Comparison of ENCODE assay signal across 8 cellular contexts in the genomic region with DNA sequence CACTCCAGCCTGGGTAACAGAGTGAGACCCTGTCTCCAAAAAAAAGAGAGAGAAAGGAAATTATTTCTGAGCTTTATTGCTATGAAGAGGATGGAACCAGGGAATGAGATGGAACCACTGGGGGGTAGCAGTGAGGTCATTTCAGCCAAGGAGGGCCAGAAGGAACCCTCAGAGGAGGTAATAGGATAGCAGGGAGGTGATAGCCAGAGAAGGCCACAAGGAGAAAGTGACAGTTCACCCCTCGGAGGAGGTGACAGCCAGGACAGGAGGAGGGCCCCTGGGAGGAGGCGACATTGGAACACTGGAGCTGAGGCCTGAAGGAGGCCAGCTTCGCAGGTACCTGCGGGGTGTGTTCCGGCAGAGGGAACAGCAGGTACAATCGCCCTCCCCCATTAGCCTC. TPM values are rescaled to one million over a fixed set of nuclear protein-coding genes. Genes with fewer than 3 reads are reported as not detected.
DNase-seq lines count a peak whose midpoint lies in the region; ATAC-seq, FAIRE-seq and TF ChIP-seq lines count a peak whose summit lies in the region.

No MANE protein-coding gene starts in this region.

- H3K27me3 ChIP-seq in IMR-90 (ENCODE audit: control insufficient read depth, insufficient read depth, low read length) (no peaks in the 10 kb centered on the region), HepG2 (ENCODE audit: control insufficient read depth in 1 of 2, insufficient read depth in 2 of 2, low read length in 2 of 2) (no peaks in the 10 kb centered on the region)

- H3K27me3 Mint-ChIP-seq in activated T-helper 2 cell treated with anti-CD3 and anti-CD28 coated beads, Interferon-gamma antibody, Interleukin-2, Interleukin-4, amounts not matched to agents 10 μg/mL and 5 μg/mL and 100 μg/mL, durations not matched to agents 14 hours and 24 hours and 36 hours (ENCODE audit: low read depth), result no peaks in the 10 kb centered on the region

- TF ChIP-seq CTCF in IMR-90 (conservative IDR thresholded peaks at IDR 0.05; ENCODE audit: low read depth, low read length), result peak; percentile 28; the same call in 1 of the 2 replicates
- peak; percentile 45 for TF ChIP-seq CTCF in HepG2 (CRISPR knock-in tag; IDR thresholded peaks at IDR 0.05)

- peak overlapping the region; percentile 86 for H3K4me3 Mint-ChIP-seq in activated T-helper 2 cell treated with anti-CD3 and anti-CD28 coated beads, Interferon-gamma antibody, Interleukin-2, Interleukin-4, amounts not matched to agents 10 μg/mL and 5 μg/mL and 100 μg/mL, durations not matched to agents 14 hours and 24 hours and 36 hours (ENCODE audit: low read depth)

- no TSS peak for BruUV-seq in IMR-90 (replicated peaks; lab: Mats Ljungman, UMichigan)
- no TSS peak for BruUV-seq in HepG2 (replicated peaks; lab: Mats Ljungman, UMichigan)

- no peak overlapping the region for H3K27ac ChIP-seq in IMR-90 (ENCODE audit: insufficient read depth, low read length)
- no peak overlapping the region for H3K27ac ChIP-seq in HepG2 (ENCODE audit: extremely low read length, insufficient read depth, low read length)

- no peak overlapping the region for H2BK20ac ChIP-seq in IMR-90 (ENCODE audit: low read depth, low read length)

- intact Hi-C loops in IMR-90 (cut with micrococcal nuclease), result no loop called here
- intact Hi-C loops in activated T-helper 2 cell treated with anti-CD3 and anti-CD28 coated beads, Interferon-gamma antibody, Interleukin-2, Interleukin-4, amounts not matched to agents 10 μg/mL and 5 μg/mL and 100 μg/mL, durations not matched to agents 14 hours and 24 hours and 36 hours (cut with micrococcal nuclease), result loop anchor here (2.0 kb wide), 1 partner anchor 35 kb away; no protein-coding TSS in a partner anchor
- intact Hi-C loops in HepG2 (cut with micrococcal nuclease; ENCODE audit: unreplicated experiment), result loop anchor here (5.0 kb wide), 1 partner anchor 73 kb away; no protein-coding TSS in a partner anchor

- peaks cover 8% of the 10 kb centered on the region for H3K36me3 Mint-ChIP-seq in activated T-helper 2 cell treated with anti-CD3 and anti-CD28 coated beads, Interferon-gamma antibody, Interleukin-2, Interleukin-4, amounts not matched to agents 10 μg/mL and 5 μg/mL and 100 μg/mL, durations not matched to agents 14 hours and 24 hours and 36 hours (ENCODE audit: low read depth)

- no peak overlapping the region for H3K23ac ChIP-seq in IMR-90 (ENCODE audit: low read depth, low read length)

- H3K9me3 Mint-ChIP-seq in activated T-helper 2 cell treated with anti-CD3 and anti-CD28 coated beads, Interferon-gamma antibody, Interleukin-2, Interleukin-4, amounts not matched to agents 10 μg/mL and 5 μg/mL and 100 μg/mL, durations not matched to agents 14 hours and 24 hours and 36 hours, result no peaks in the 10 kb centered on the region

- DNase-seq in EH (ENCODE audit: low read depth), result peak; percentile 50
- DNase-seq in IMR-90, result peak; percentile 25
- no peak for DNase-seq in activated T-helper 2 cell treated with anti-CD3 and anti-CD28 coated beads, Interferon-gamma antibody, Interleukin-2, Interleukin-4, amounts not matched to agents 10 μg/mL and 5 μg/mL and 100 μg/mL, durations not matched to agents 14 hours and 24 hours and 36 hours (ENCODE audit: low spot score)
- no peak for DNase-seq in HepG2 (ENCODE audit: low spot score)
- DNase-seq in medulla oblongata (ENCODE audit: extremely low spot score), result no peak
- no peak for DNase-seq in GM19239 (ENCODE audit: insufficient read length, low spot score)

- H3K9me3 ChIP-seq in IMR-90 (ENCODE audit: control insufficient read depth, insufficient read depth, low read length) (no peaks in the 10 kb centered on the region), HepG2 (ENCODE audit: low read length) (no peaks in the 10 kb centered on the region)

- WGBS in IMR-90 (ENCODE audit: extremely low coverage in 2 of 2, insufficient read length in 1 of 2), 2 experiments, result 0% methylated on average over 1 of the region's 6 CpGs; no CpG with 5 or more reads in 1 of the 2 experiments
- WGBS in HepG2 (ENCODE audit: low lambda C conversion rate), result 23% methylated on average over 4 of the region's 6 CpGs

- peaks cover 4% of the 10 kb centered on the region; the same call in 1 of the 2 replicates for H3K9me1 ChIP-seq in IMR-90 (ENCODE audit: insufficient read depth, low read length)

- H2BK5ac ChIP-seq in IMR-90 (ENCODE audit: low read depth, low read length, poor library complexity, severe bottlenecking), result no peak overlapping the region

- in situ Hi-C loops in IMR-90 (cut with MboI; ENCODE audit: low sequenced_read_pairs) (no loop called here), HepG2 (cut with HindIII; ENCODE audit: extremely low pct_ligation_motif_present, low pct_unique_long_range_greater_than_20kb) (loop anchor here (10.0 kb wide), 1 partner anchor 65 kb away; no protein-coding TSS in a partner anchor)

- H3K36me3 ChIP-seq in IMR-90 (ENCODE audit: control insufficient read depth, insufficient read depth, low read length) (peaks cover 2% of the 10 kb centered on the region; the same call in 1 of the 2 replicates), HepG2 (replicated peaks in 1 of 2; ENCODE audit: control insufficient read depth in 1 of 2, insufficient read depth in 2 of 2, low read length in 2 of 2) (peaks cover 5 to 26% of the 10 kb centered on the region in 2 experiments; a peak in 3 of 5 replicates)

- H3K4me3 ChIP-seq in IMR-90 (ENCODE audit: insufficient read depth, low read depth, low read length) (no peak overlapping the region), HepG2 (replicated peaks in 1 of 3; ENCODE audit: insufficient read depth in 1 of 3, low read depth in 2 of 3, low read length in 3 of 3) (peak overlapping the region; percentile 76 to 97 (median 89); a peak in 5 of 6 replicates)

- H2BK15ac ChIP-seq in IMR-90 (ENCODE audit: low read depth, low read length), result no peak overlapping the region

- ATAC-seq in IMR-90 (ENCODE audit: low read depth) (peak; percentile 28; the same call in 1 of the 2 replicates), HepG2 (no peak), GM18498 (IDR thresholded peaks at IDR 0.05; ENCODE audit: unreplicated experiment) (no peak), GM21367 (IDR thresholded peaks at IDR 0.05; ENCODE audit: unreplicated experiment) (no peak)

- H3K9ac ChIP-seq in IMR-90 (ENCODE audit: low read depth, low read length) (no peak overlapping the region), HepG2 (ENCODE audit: insufficient read depth, low read depth, low read length) (peak overlapping the region; percentile 90; the same call in 1 of the 2 replicates)

- H3K4me1 ChIP-seq in IMR-90 (ENCODE audit: control insufficient read depth, insufficient read depth, low read length), result peaks cover 12% of the 10 kb centered on the region
- peaks cover 70% of the 10 kb centered on the region for H3K4me1 ChIP-seq in HepG2 (ENCODE audit: insufficient read depth, low read length)

- TF ChIP-seq EP300 in HepG2 (IDR thresholded peaks at IDR 0.05; ENCODE audit: low read depth in 2 of 2, low read length in 2 of 2) (no peak), HepG2 (CRISPR knock-in tag; IDR thresholded peaks at IDR 0.05; ENCODE audit: borderline replicate concordance) (no peak)

- H3K4ac ChIP-seq in IMR-90 (ENCODE audit: low read depth, low read length), result no peak overlapping the region

- H2AFZ ChIP-seq in IMR-90 (replicated peaks; ENCODE audit: low read length, poor library complexity) (peak overlapping the region; percentile 90), HepG2 (ENCODE audit: low read length) (no peak overlapping the region)

- H4K8ac ChIP-seq in IMR-90 (ENCODE audit: low read depth in 2 of 2, low read length in 2 of 2), result peak overlapping the region; percentile 55 to 94; a peak in 2 of 4 replicates

- TF ChIP-seq POLR2A in IMR-90 (IDR thresholded peaks at IDR 0.05; ENCODE audit: low read depth, low read length), result no peak
- TF ChIP-seq POLR2A in HepG2 (IDR thresholded peaks at IDR 0.05; ENCODE audit: insufficient read depth in 1 of 2, low read depth in 2 of 2, low read length in 2 of 2), result no peak

- H4K20me1 ChIP-seq in IMR-90 (ENCODE audit: insufficient read depth, low read length) (peaks cover 4% of the 10 kb centered on the region; the same call in 1 of the 2 replicates), HepG2 (ENCODE audit: insufficient read depth, low read length) (peaks cover 7% of the 10 kb centered on the region)

- H3K18ac ChIP-seq in IMR-90 (ENCODE audit: low read depth, low read length), result no peak overlapping the region

- peak overlapping the region; percentile 95 for H4K5ac ChIP-seq in IMR-90 (ENCODE audit: low read depth, low read length)

- H3K56ac ChIP-seq in IMR-90 (ENCODE audit: extremely low read depth, insufficient read depth, low read length), result no peak overlapping the region

- peak overlapping the region; percentile 59 for H3K27ac Mint-ChIP-seq in activated T-helper 2 cell treated with anti-CD3 and anti-CD28 coated beads, Interferon-gamma antibody, Interleukin-2, Interleukin-4, amounts not matched to agents 10 μg/mL and 5 μg/mL and 100 μg/mL, durations not matched to agents 14 hours and 24 hours and 36 hours

- no peak overlapping the region for H2AK9ac ChIP-seq in IMR-90 (replicated peaks; ENCODE audit: low read depth, low read length, poor library complexity)

- FAIRE-seq in HepG2 (lab: Jason Lieb, UNC), result peak; percentile 15
- no peak for FAIRE-seq in GM19239 (lab: Jason Lieb, UNC)

- POLR2A ChIA-PET in IMR-90 (lab: Charles Lee; ENCODE audit: unreplicated experiment) (interaction anchor here (0.7 kb wide), 1 partner anchor 58 kb away, joined by 3 read pairs; the partner anchor contains the start of gene JUND), HepG2 (lab: Yijun Ruan, JAX) (interaction anchor here (1.6 to 5.1 kb wide), 6 partner anchors 12 to 180 kb away, joined by 4 to 36 read pairs (median 20); partner anchors contain the start of genes GDF15 and JUND)

- CTCF ChIA-PET in IMR-90 (lab: Yijun Ruan, JAX), result interaction anchor here (0.6 to 1.8 kb wide), 4 partner anchors 11 to 401 kb away, joined by 5 to 11 read pairs (median 7); no protein-coding TSS in a partner anchor
- CTCF ChIA-PET in HepG2 (lab: Yijun Ruan, JAX; ENCODE audit: low intra/inter-chr PET ratio, low total read pairs), result no interaction called here

- peaks cover 13% of the 10 kb centered on the region for H3K79me2 ChIP-seq in HepG2 (ENCODE audit: insufficient read depth, low read length)

- H3K4me1 Mint-ChIP-seq in activated T-helper 2 cell treated with anti-CD3 and anti-CD28 coated beads, Interferon-gamma antibody, Interleukin-2, Interleukin-4, amounts not matched to agents 10 μg/mL and 5 μg/mL and 100 μg/mL, durations not matched to agents 14 hours and 24 hours and 36 hours (ENCODE audit: low read depth), result peaks cover 6% of the 10 kb centered on the region

- H4K91ac ChIP-seq in IMR-90 (ENCODE audit: insufficient read depth, low read depth, low read length), result no peak overlapping the region

- no peak overlapping the region for H3K14ac ChIP-seq in IMR-90 (replicated peaks; ENCODE audit: low read depth, low read length)

- peaks cover 0 to 18% of the 10 kb centered on the region in 2 experiments; a peak in 3 of 4 replicates for H3K79me1 ChIP-seq in IMR-90 (ENCODE audit: low read depth in 1 of 2, low read length in 2 of 2)

- H2AK5ac ChIP-seq in IMR-90 (ENCODE audit: low read depth, low read length), result 0 out of 2 replicates have a peak overlapping the region, but pooled peaks have one; percentile 3

- dilution Hi-C loops in IMR-90 (cut with HindIII; ENCODE audit: low sequenced_read_pairs, unreplicated experiment), result no loop called here

- no peak overlapping the region for H2BK120ac ChIP-seq in IMR-90 (ENCODE audit: low read depth, low read length)

- TF ChIP-seq RAD21 in IMR-90 (IDR thresholded peaks at IDR 0.05; ENCODE audit: low read length) (no peak), HepG2 (CRISPR knock-in tag; IDR thresholded peaks at IDR 0.05) (no peak)

- H3K4me2 ChIP-seq in IMR-90 (ENCODE audit: low read depth, low read length) (peak overlapping the region; percentile 97), HepG2 (ENCODE audit: low read depth, low read length) (peak overlapping the region; percentile 77)

RNA-seq across cellular contexts. Expression of gene PGPEP1, which starts 0.7 kb away (rescaled TPM):
- total RNA-seq in IMR-90 (2012; rRNA removed) (11.1 and 14.3 TPM in 2 replicates), HepG2 (2016; rRNA removed; fragmentation: Illumina TruSeq; extraction: Trizol) (56.6 and 57.7 TPM in 2 replicates)
- polyA plus RNA-seq in IMR-90 (2012; rRNA removed) (11.8 and 13.3 TPM in 2 replicates), HepG2 (2011; rRNA removed) (53.1 and 64.3 TPM in 2 replicates)
- polyA plus RNA-seq in IMR-90 (2012; cell fraction: cytosol; rRNA removed), result 3.8 and 13.8 TPM in 2 replicates
- polyA plus RNA-seq in IMR-90 (2012; cell fraction: nucleus; rRNA removed; ENCODE audit: low replicate concordance), result 32.7 and 36.9 TPM in 2 replicates
- 24.9 and 29.4 TPM in 2 replicates for total RNA-seq in activated T-helper 2 cell treated with anti-CD3 and anti-CD28 coated beads, Interferon-gamma antibody, Interleukin-2, Interleukin-4, amounts not matched to agents 10 μg/mL and 5 μg/mL and 100 μg/mL, durations not matched to agents 14 hours and 24 hours and 36 hours
- 13.1 and 14.4 TPM in 2 replicates for total RNA-seq in HepG2 (2016; cell fraction: cytosol; rRNA removed; fragmentation: Illumina TruSeq; extraction: Trizol; ENCODE audit: low read depth)
- total RNA-seq in HepG2 (2016; cell fraction: insoluble cytoplasmic fraction; rRNA removed; fragmentation: Illumina TruSeq; extraction: Trizol), result 51.1 and 64.9 TPM in 2 replicates
- 36.0 and 36.7 TPM in 2 replicates for total RNA-seq in HepG2 (2016; cell fraction: membrane; rRNA removed; fragmentation: Illumina TruSeq; extraction: Trizol)
- 30.3 and 33.5 TPM in 2 replicates for total RNA-seq in HepG2 (2016; cell fraction: nucleus; rRNA removed; fragmentation: Illumina TruSeq; extraction: Trizol)
- 37.2 and 38.6 TPM in 2 replicates for polyA plus RNA-seq in HepG2 (2011; cell fraction: cytosol; rRNA removed)
- polyA plus RNA-seq in HepG2 (2011; cell fraction: nucleus; rRNA removed), result 97.0 and 102 TPM in 2 replicates
- polyA plus RNA-seq in HepG2 (2012), result 26.8 and 28.6 TPM in 2 replicates
- 15.6 and 16.2 TPM in 2 replicates for polyA plus RNA-seq in HepG2 (2016; cell fraction: cytosol; fragmentation: Illumina TruSeq; extraction: Trizol; ENCODE audit: low read depth)
- 40.6 and 44.1 TPM in 2 replicates for polyA plus RNA-seq in HepG2 (2016; cell fraction: insoluble cytoplasmic fraction; fragmentation: Illumina TruSeq; extraction: Trizol; ENCODE audit: low read depth)
- polyA plus RNA-seq in HepG2 (2016; cell fraction: membrane; fragmentation: Illumina TruSeq; extraction: Trizol; ENCODE audit: low read depth), result 22.8 and 23.5 TPM in 2 replicates
- polyA plus RNA-seq in HepG2 (2016; cell fraction: nucleus; fragmentation: Illumina TruSeq; extraction: Trizol; ENCODE audit: insufficient read depth, low read depth), result 51.1 and 66.5 TPM in 2 replicates
- polyA minus RNA-seq in HepG2 (2011; rRNA and poly(A)+ RNA removed; ENCODE audit: low replicate concordance), result 22.4 and 187 TPM in 2 replicates
- polyA minus RNA-seq in HepG2 (2011; cell fraction: cytosol; rRNA and poly(A)+ RNA removed), result 44.1 and 52.6 TPM in 2 replicates
- 46.4 and 57.7 TPM in 2 replicates for polyA minus RNA-seq in HepG2 (2011; cell fraction: nucleus; rRNA and poly(A)+ RNA removed)

RNA-seq across cellular contexts. Expression of gene LSM4, which starts 16.8 kb away (rescaled TPM):
- total RNA-seq in IMR-90 (2012; rRNA removed) (44.8 and 88.0 TPM in 2 replicates), HepG2 (2016; rRNA removed; fragmentation: Illumina TruSeq; extraction: Trizol) (166 and 188 TPM in 2 replicates)
- polyA plus RNA-seq in IMR-90 (2012; rRNA removed) (118 and 157 TPM in 2 replicates), HepG2 (2011; rRNA removed) (65.8 and 66.8 TPM in 2 replicates)
- polyA plus RNA-seq in IMR-90 (2012; cell fraction: cytosol; rRNA removed), result 210 and 274 TPM in 2 replicates
- polyA plus RNA-seq in IMR-90 (2012; cell fraction: nucleus; rRNA removed; ENCODE audit: low replicate concordance), result 65.4 and 112 TPM in 2 replicates
- total RNA-seq in activated T-helper 2 cell treated with anti-CD3 and anti-CD28 coated beads, Interferon-gamma antibody, Interleukin-2, Interleukin-4, amounts not matched to agents 10 μg/mL and 5 μg/mL and 100 μg/mL, durations not matched to agents 14 hours and 24 hours and 36 hours, result 198 and 208 TPM in 2 replicates
- 129 and 159 TPM in 2 replicates for total RNA-seq in HepG2 (2016; cell fraction: cytosol; rRNA removed; fragmentation: Illumina TruSeq; extraction: Trizol; ENCODE audit: low read depth)
- total RNA-seq in HepG2 (2016; cell fraction: insoluble cytoplasmic fraction; rRNA removed; fragmentation: Illumina TruSeq; extraction: Trizol), result 185 and 208 TPM in 2 replicates
- 248 and 299 TPM in 2 replicates for total RNA-seq in HepG2 (2016; cell fraction: membrane; rRNA removed; fragmentation: Illumina TruSeq; extraction: Trizol)
- 62.8 and 69.8 TPM in 2 replicates for total RNA-seq in HepG2 (2016; cell fraction: nucleus; rRNA removed; fragmentation: Illumina TruSeq; extraction: Trizol)
- polyA plus RNA-seq in HepG2 (2011; cell fraction: cytosol; rRNA removed), result 97.1 and 133 TPM in 2 replicates
- 51.8 and 54.0 TPM in 2 replicates for polyA plus RNA-seq in HepG2 (2011; cell fraction: nucleus; rRNA removed)
- polyA plus RNA-seq in HepG2 (2012), result 62.7 and 78.9 TPM in 2 replicates
- polyA plus RNA-seq in HepG2 (2016; cell fraction: cytosol; fragmentation: Illumina TruSeq; extraction: Trizol; ENCODE audit: low read depth), result 166 and 238 TPM in 2 replicates
- 205 and 220 TPM in 2 replicates for polyA plus RNA-seq in HepG2 (2016; cell fraction: insoluble cytoplasmic fraction; fragmentation: Illumina TruSeq; extraction: Trizol; ENCODE audit: low read depth)
- polyA plus RNA-seq in HepG2 (2016; cell fraction: membrane; fragmentation: Illumina TruSeq; extraction: Trizol; ENCODE audit: low read depth), result 217 and 267 TPM in 2 replicates
- polyA plus RNA-seq in HepG2 (2016; cell fraction: nucleus; fragmentation: Illumina TruSeq; extraction: Trizol; ENCODE audit: insufficient read depth, low read depth), result 105 and 120 TPM in 2 replicates
- polyA minus RNA-seq in HepG2 (2011; rRNA and poly(A)+ RNA removed; ENCODE audit: low replicate concordance), result 40.8 and 88.8 TPM in 2 replicates
- polyA minus RNA-seq in HepG2 (2011; cell fraction: cytosol; rRNA and poly(A)+ RNA removed), result 24.9 and 32.6 TPM in 2 replicates
- 13.4 and 14.2 TPM in 2 replicates for polyA minus RNA-seq in HepG2 (2011; cell fraction: nucleus; rRNA and poly(A)+ RNA removed)

RNA-seq across cellular contexts. Expression of gene GDF15, which starts 46.3 kb away (rescaled TPM):
- total RNA-seq in IMR-90 (2012; rRNA removed) (5.6 and 10.3 TPM in 2 replicates), HepG2 (2016; rRNA removed; fragmentation: Illumina TruSeq; extraction: Trizol) (43.0 and 146 TPM in 2 replicates)
- polyA plus RNA-seq in IMR-90 (2012; rRNA removed) (43.5 and 49.8 TPM in 2 replicates), HepG2 (2011; rRNA removed) (422 and 537 TPM in 2 replicates)
- polyA plus RNA-seq in IMR-90 (2012; cell fraction: cytosol; rRNA removed), result 84.3 and 176 TPM in 2 replicates
- 56.9 and 109 TPM in 2 replicates for polyA plus RNA-seq in IMR-90 (2012; cell fraction: nucleus; rRNA removed; ENCODE audit: low replicate concordance)
- total RNA-seq in activated T-helper 2 cell treated with anti-CD3 and anti-CD28 coated beads, Interferon-gamma antibody, Interleukin-2, Interleukin-4, amounts not matched to agents 10 μg/mL and 5 μg/mL and 100 μg/mL, durations not matched to agents 14 hours and 24 hours and 36 hours, result not detected in 2 replicates
- total RNA-seq in HepG2 (2016; cell fraction: cytosol; rRNA removed; fragmentation: Illumina TruSeq; extraction: Trizol; ENCODE audit: low read depth), result 42.0 and 45.2 TPM in 2 replicates
- total RNA-seq in HepG2 (2016; cell fraction: insoluble cytoplasmic fraction; rRNA removed; fragmentation: Illumina TruSeq; extraction: Trizol), result 37.4 and 148 TPM in 2 replicates
- 53.4 and 57.4 TPM in 2 replicates for total RNA-seq in HepG2 (2016; cell fraction: membrane; rRNA removed; fragmentation: Illumina TruSeq; extraction: Trizol)
- 112 and 139 TPM in 2 replicates for total RNA-seq in HepG2 (2016; cell fraction: nucleus; rRNA removed; fragmentation: Illumina TruSeq; extraction: Trizol)
- polyA plus RNA-seq in HepG2 (2011; cell fraction: cytosol; rRNA removed), result 539 and 794 TPM in 2 replicates
- 1,510 and 1,558 TPM in 2 replicates for polyA plus RNA-seq in HepG2 (2011; cell fraction: nucleus; rRNA removed)
- polyA plus RNA-seq in HepG2 (2012), result 229 and 758 TPM in 2 replicates
- 22.2 and 24.9 TPM in 2 replicates for polyA plus RNA-seq in HepG2 (2016; cell fraction: cytosol; fragmentation: Illumina TruSeq; extraction: Trizol; ENCODE audit: low read depth)
- 49.2 and 57.0 TPM in 2 replicates for polyA plus RNA-seq in HepG2 (2016; cell fraction: insoluble cytoplasmic fraction; fragmentation: Illumina TruSeq; extraction: Trizol; ENCODE audit: low read depth)
- 30.8 and 31.5 TPM in 2 replicates for polyA plus RNA-seq in HepG2 (2016; cell fraction: membrane; fragmentation: Illumina TruSeq; extraction: Trizol; ENCODE audit: low read depth)
- 315 and 334 TPM in 2 replicates for polyA plus RNA-seq in HepG2 (2016; cell fraction: nucleus; fragmentation: Illumina TruSeq; extraction: Trizol; ENCODE audit: insufficient read depth, low read depth)
- polyA minus RNA-seq in HepG2 (2011; rRNA and poly(A)+ RNA removed; ENCODE audit: low replicate concordance), result 4.5 and 440 TPM in 2 replicates
- polyA minus RNA-seq in HepG2 (2011; cell fraction: cytosol; rRNA and poly(A)+ RNA removed), result 366 and 433 TPM in 2 replicates
- 115 and 151 TPM in 2 replicates for polyA minus RNA-seq in HepG2 (2011; cell fraction: nucleus; rRNA and poly(A)+ RNA removed)

RNA-seq across cellular contexts. Expression of gene LRRC25, which starts 57.7 kb away (rescaled TPM):
- total RNA-seq in IMR-90 (2012; rRNA removed), result not detected in 2 replicates
- polyA plus RNA-seq in IMR-90 (2012; rRNA removed), result 0.03 TPM in 1 of 2 replicates, not detected in the other
- 0.08 and 0.09 TPM in 2 replicates for polyA plus RNA-seq in IMR-90 (2012; cell fraction: cytosol; rRNA removed)
- 0.08 TPM in 1 of 2 replicates, not detected in the other for polyA plus RNA-seq in IMR-90 (2012; cell fraction: nucleus; rRNA removed; ENCODE audit: low replicate concordance)
- total RNA-seq in activated T-helper 2 cell treated with anti-CD3 and anti-CD28 coated beads, Interferon-gamma antibody, Interleukin-2, Interleukin-4, amounts not matched to agents 10 μg/mL and 5 μg/mL and 100 μg/mL, durations not matched to agents 14 hours and 24 hours and 36 hours, result not detected in 2 replicates
- total RNA-seq in HepG2 (2016; rRNA removed; fragmentation: Illumina TruSeq; extraction: Trizol), result 0.13 TPM in 1 of 2 replicates, not detected in the other
- 0.20 TPM in 1 of 2 replicates, not detected in the other for total RNA-seq in HepG2 (2016; cell fraction: cytosol; rRNA removed; fragmentation: Illumina TruSeq; extraction: Trizol; ENCODE audit: low read depth)
- total RNA-seq in HepG2 (2016; cell fraction: insoluble cytoplasmic fraction; rRNA removed; fragmentation: Illumina TruSeq; extraction: Trizol), result 0.11 TPM in 1 of 2 replicates, not detected in the other
- total RNA-seq in HepG2 (2016; cell fraction: membrane; rRNA removed; fragmentation: Illumina TruSeq; extraction: Trizol), result 0.17 and 0.19 TPM in 2 replicates
- total RNA-seq in HepG2 (2016; cell fraction: nucleus; rRNA removed; fragmentation: Illumina TruSeq; extraction: Trizol), result 0.25 TPM in 1 of 2 replicates, not detected in the other
- 0.53 and 0.85 TPM in 2 replicates for polyA plus RNA-seq in HepG2 (2011; rRNA removed)
- polyA plus RNA-seq in HepG2 (2011; cell fraction: cytosol; rRNA removed), result 0.66 and 0.68 TPM in 2 replicates
- polyA plus RNA-seq in HepG2 (2011; cell fraction: nucleus; rRNA removed), result 0.16 and 0.35 TPM in 2 replicates
- polyA plus RNA-seq in HepG2 (2012), result 0.11 and 0.13 TPM in 2 replicates
- 0.05 TPM in 1 of 2 replicates, not detected in the other for polyA plus RNA-seq in HepG2 (2016; cell fraction: cytosol; fragmentation: Illumina TruSeq; extraction: Trizol; ENCODE audit: low read depth)
- 0.12 and 0.15 TPM in 2 replicates for polyA plus RNA-seq in HepG2 (2016; cell fraction: insoluble cytoplasmic fraction; fragmentation: Illumina TruSeq; extraction: Trizol; ENCODE audit: low read depth)
- polyA plus RNA-seq in HepG2 (2016; cell fraction: membrane; fragmentation: Illumina TruSeq; extraction: Trizol; ENCODE audit: low read depth), result 0.13 TPM in 1 of 2 replicates, not detected in the other
- polyA plus RNA-seq in HepG2 (2016; cell fraction: nucleus; fragmentation: Illumina TruSeq; extraction: Trizol; ENCODE audit: insufficient read depth, low read depth), result not detected in 2 replicates
- 0.60 TPM in 1 of 2 replicates, not detected in the other for polyA minus RNA-seq in HepG2 (2011; rRNA and poly(A)+ RNA removed; ENCODE audit: low replicate concordance)
- polyA minus RNA-seq in HepG2 (2011; cell fraction: cytosol; rRNA and poly(A)+ RNA removed), result 0.40 and 0.70 TPM in 2 replicates
- 0.25 TPM in 1 of 2 replicates, not detected in the other for polyA minus RNA-seq in HepG2 (2011; cell fraction: nucleus; rRNA and poly(A)+ RNA removed)

RNA-seq across cellular contexts. Expression of gene JUND, which starts 58.3 kb away (rescaled TPM):
- total RNA-seq in IMR-90 (2012; rRNA removed) (14.2 and 22.8 TPM in 2 replicates), HepG2 (2016; rRNA removed; fragmentation: Illumina TruSeq; extraction: Trizol) (31.8 and 41.2 TPM in 2 replicates)
- polyA plus RNA-seq in IMR-90 (2012; rRNA removed) (77.2 and 101 TPM in 2 replicates), HepG2 (2011; rRNA removed) (59.8 and 124 TPM in 2 replicates)
- 57.0 and 329 TPM in 2 replicates for polyA plus RNA-seq in IMR-90 (2012; cell fraction: cytosol; rRNA removed)
- polyA plus RNA-seq in IMR-90 (2012; cell fraction: nucleus; rRNA removed; ENCODE audit: low replicate concordance), result 200 and 259 TPM in 2 replicates
- total RNA-seq in activated T-helper 2 cell treated with anti-CD3 and anti-CD28 coated beads, Interferon-gamma antibody, Interleukin-2, Interleukin-4, amounts not matched to agents 10 μg/mL and 5 μg/mL and 100 μg/mL, durations not matched to agents 14 hours and 24 hours and 36 hours, result 462 and 464 TPM in 2 replicates
- 36.4 and 41.0 TPM in 2 replicates for total RNA-seq in HepG2 (2016; cell fraction: cytosol; rRNA removed; fragmentation: Illumina TruSeq; extraction: Trizol; ENCODE audit: low read depth)
- 30.0 and 40.6 TPM in 2 replicates for total RNA-seq in HepG2 (2016; cell fraction: insoluble cytoplasmic fraction; rRNA removed; fragmentation: Illumina TruSeq; extraction: Trizol)
- 68.5 and 98.0 TPM in 2 replicates for total RNA-seq in HepG2 (2016; cell fraction: membrane; rRNA removed; fragmentation: Illumina TruSeq; extraction: Trizol)
- 23.4 and 45.2 TPM in 2 replicates for total RNA-seq in HepG2 (2016; cell fraction: nucleus; rRNA removed; fragmentation: Illumina TruSeq; extraction: Trizol)
- 93.9 and 178 TPM in 2 replicates for polyA plus RNA-seq in HepG2 (2011; cell fraction: cytosol; rRNA removed)
- 129 and 136 TPM in 2 replicates for polyA plus RNA-seq in HepG2 (2011; cell fraction: nucleus; rRNA removed)
- polyA plus RNA-seq in HepG2 (2012), result 44.0 and 66.6 TPM in 2 replicates
- 85.1 and 91.8 TPM in 2 replicates for polyA plus RNA-seq in HepG2 (2016; cell fraction: cytosol; fragmentation: Illumina TruSeq; extraction: Trizol; ENCODE audit: low read depth)
- 74.4 and 76.0 TPM in 2 replicates for polyA plus RNA-seq in HepG2 (2016; cell fraction: insoluble cytoplasmic fraction; fragmentation: Illumina TruSeq; extraction: Trizol; ENCODE audit: low read depth)
- 131 and 149 TPM in 2 replicates for polyA plus RNA-seq in HepG2 (2016; cell fraction: membrane; fragmentation: Illumina TruSeq; extraction: Trizol; ENCODE audit: low read depth)
- polyA plus RNA-seq in HepG2 (2016; cell fraction: nucleus; fragmentation: Illumina TruSeq; extraction: Trizol; ENCODE audit: insufficient read depth, low read depth), result 77.1 and 84.7 TPM in 2 replicates
- polyA minus RNA-seq in HepG2 (2011; rRNA and poly(A)+ RNA removed; ENCODE audit: low replicate concordance), result 49.7 and 194 TPM in 2 replicates
- 164 and 168 TPM in 2 replicates for polyA minus RNA-seq in HepG2 (2011; cell fraction: cytosol; rRNA and poly(A)+ RNA removed)
- 60.5 and 91.9 TPM in 2 replicates for polyA minus RNA-seq in HepG2 (2011; cell fraction: nucleus; rRNA and poly(A)+ RNA removed)

Comparison
In these comparisons a context has a peak if more than half of its experiments do, and no peak if none do; other contexts are left out.
1. DNase-seq: peak in EH (single experiment) and IMR-90 (single experiment); none in activated T-helper 2 cell treated with anti-CD3 and anti-CD28 coated beads, Interferon-gamma antibody, Interleukin-2, Interleukin-4, amounts not matched to agents 10 μg/mL and 5 μg/mL and 100 μg/mL, durations not matched to agents 14 hours and 24 hours and 36 hours (single experiment), HepG2 (single experiment), medulla oblongata (single experiment) and GM19239 (single experiment).